In the genomic region with DNA sequence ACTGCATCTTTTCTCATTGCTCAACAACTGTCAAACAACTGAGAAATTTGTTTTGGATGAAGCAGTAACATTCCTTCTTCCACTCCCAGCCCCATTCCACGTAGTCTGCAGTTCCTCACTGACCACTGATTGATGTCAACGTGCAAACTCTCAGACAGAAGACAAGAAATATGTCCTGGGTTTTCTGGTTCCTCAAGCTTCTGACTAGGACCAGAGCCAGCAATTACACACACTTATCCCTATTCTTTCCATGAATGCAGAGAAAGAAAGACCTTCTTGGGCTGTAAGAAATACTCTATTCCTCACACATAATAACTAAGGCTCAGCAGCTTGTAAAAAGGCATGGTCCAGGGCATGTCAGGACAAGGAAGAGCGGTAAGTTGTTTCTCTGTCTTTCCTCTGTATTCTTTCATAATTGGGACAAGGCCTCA, we compare ENCODE assay signal across 21 cellular contexts.
DNase-seq lines count a peak whose midpoint lies in the region; FAIRE-seq and TF ChIP-seq lines count a peak whose summit lies in the region.
"Had no signal": no experiment of that assay in that cellular context is flagged by ENCODE, and none has a peak within 500 bp of the region (broad histone marks: within the 10 kb centered on the region; RNA-seq: fewer than 3 reads in every experiment).

No MANE protein-coding gene starts in this region.

- H3K9ac ChIP-seq in keratinocyte (ENCODE audit: control insufficient read depth, extremely low read depth, insufficient read depth, low read length), result no peak overlapping the region

- H3K27ac ChIP-seq in keratinocyte (ENCODE audit: control insufficient read depth, insufficient read depth, low read length), result no peak overlapping the region
- no peak overlapping the region for H3K27ac ChIP-seq in A673 (ENCODE audit: low read depth, low read length, poor library complexity, severe bottlenecking)
- H3K27ac ChIP-seq: gastrocnemius medialis, vagina had no signal

- FAIRE-seq in keratinocyte (lab: Jason Lieb, UNC), result peak; percentile 66
- FAIRE-seq: small intestine had no signal

- H3K9me3 ChIP-seq in keratinocyte (ENCODE audit: control insufficient read depth, low read depth, low read length) (peaks cover 2% of the 10 kb centered on the region), A673 (ENCODE audit: low read depth, low read length, poor library complexity, severe bottlenecking) (no peaks in the 10 kb centered on the region)
- H3K9me3 ChIP-seq: gastrocnemius medialis, vagina had no signal

- intact Hi-C loops in A673 (cut with micrococcal nuclease; ENCODE audit: unreplicated experiment), result no loop called here

- H3K36me3 ChIP-seq in keratinocyte (ENCODE audit: control insufficient read depth in 2 of 2, extremely low read depth in 1 of 2, insufficient read depth in 2 of 2, low read length in 2 of 2) (no peaks in the 10 kb centered on the region), A673 (ENCODE audit: insufficient read depth, low read length, poor library complexity, severe bottlenecking) (no peaks in the 10 kb centered on the region)
- H3K36me3 ChIP-seq: gastrocnemius medialis, vagina had no signal

- POLR2A ChIA-PET in A673 (lab: Charles Lee; ENCODE audit: low non-redundant PET), result no interaction called here

- H3K27me3 ChIP-seq in keratinocyte (ENCODE audit: control insufficient read depth, extremely low read depth, insufficient read depth, low read length), result no peaks in the 10 kb centered on the region
- H3K27me3 ChIP-seq in A673 (replicated peaks; ENCODE audit: insufficient read depth, low read depth, low read length, poor library complexity), result no peaks in the 10 kb centered on the region
- H3K27me3 ChIP-seq: gastrocnemius medialis, vagina had no signal

- peak overlapping the region; percentile 27 for H3K4me2 ChIP-seq in keratinocyte (ENCODE audit: control insufficient read depth, extremely low read depth, insufficient read depth, low read depth, low read length)

- BruUV-seq in A673 (replicated peaks; lab: Mats Ljungman, UMichigan), result no TSS peak

- no peak overlapping the region for H3K4me3 ChIP-seq in AG09309 (ENCODE audit: control insufficient read depth, low read depth, low read length)
- peak overlapping the region in 1 of 3 experiments; percentile 5 for H3K4me3 ChIP-seq in keratinocyte (ENCODE audit: control insufficient read depth in 2 of 3, extremely low read depth in 1 of 3, insufficient read depth in 2 of 3, low read depth in 1 of 3, low read length in 3 of 3)
- no peak overlapping the region for H3K4me3 ChIP-seq in A673 (ENCODE audit: low read depth, low read length, poor library complexity, severe bottlenecking)
- H3K4me3 ChIP-seq: gastrocnemius medialis, vagina had no signal

- H3K4me1 ChIP-seq in keratinocyte (ENCODE audit: control insufficient read depth, extremely low read depth, insufficient read depth, low read length) (peaks cover 5% of the 10 kb centered on the region), A673 (ENCODE audit: insufficient read depth, low read length, poor library complexity, severe bottlenecking) (peaks cover 7% of the 10 kb centered on the region)
- H3K4me1 ChIP-seq: gastrocnemius medialis had no signal

- peak; percentile 66 for DNase-seq in AG09309 (ENCODE audit: low read depth)
- peak; percentile 27 for DNase-seq in M059J (ENCODE audit: low read depth)
- peak; percentile 80 for DNase-seq in dedifferentiated amniotic fluid mesenchymal stem cell (ENCODE audit: extremely low spot score)
- no peak for DNase-seq in keratinocyte (ENCODE audit: low read depth, low spot score)
- no peak for DNase-seq in GM10266 (ENCODE audit: extremely low spot score)
- no peak for DNase-seq in A673 (ENCODE audit: low spot score)
- DNase-seq in HUDEP-2 (lab: John Stamatoyannopoulos, UW; ENCODE audit: unreplicated experiment in 76 of 76), result no peak
- DNase-seq in activated naive CD4-positive, alpha-beta T cell treated with Interleukin-2 at 50 U/mL for 16 hours, result no peak
- DNase-seq: activated CD4-positive, alpha-beta T cell treated with anti-CD3 and anti-CD28 coated beads, Interleukin-2, amount 50 U/mL, for 4 hours; activated gamma-delta T cell treated with Interleukin-2 at 50 U/mL for 16 hours; CD8-positive, alpha-beta memory T cell; DMS79; gastrocnemius medialis; left cardiac atrium; NCI-H1092; NCI-H2171 treated with DMSO at 0.1 percent for 48 hours; NCI-H774; small intestine; stimulated activated CD4-positive, alpha-beta T cell treated with anti-CD3 and anti-CD28 coated beads, Interleukin-4, amount 100 ng/mL, for 24 hours; T-helper 17 cell had no signal

- TF ChIP-seq CTCF in AG09309 (IDR thresholded peaks at IDR 0.05; ENCODE audit: control insufficient read depth, insufficient read depth, low read depth, low read length, missing control alignments) (no peak), keratinocyte (optimal IDR thresholded peaks at IDR 0.05 in 1 of 3, IDR thresholded peaks at IDR 0.05 in 1 of 3, conservative IDR thresholded peaks at IDR 0.05 in 1 of 3; ENCODE audit: extremely low read depth in 1 of 3, insufficient read depth in 2 of 3, low read length in 3 of 3) (no peak), GM10266 (IDR thresholded peaks at IDR 0.05; ENCODE audit: control insufficient read depth, insufficient read depth, low read depth, missing control alignments) (no peak), A673 (conservative IDR thresholded peaks at IDR 0.05; ENCODE audit: low read depth, low read length) (no peak)

- peak overlapping the region; percentile 79 for H2AFZ ChIP-seq in keratinocyte (ENCODE audit: control insufficient read depth, low read length)

- dilution Hi-C loops in keratinocyte (cut with MboI; ENCODE audit: extremely low pct_ligation_motif_present, low sequenced_read_pairs), result no loop called here

- CTCF ChIA-PET in A673 (lab: Charles Lee), result no interaction called here

- H4K20me1 ChIP-seq in keratinocyte (ENCODE audit: control insufficient read depth, extremely low read depth, insufficient read depth, low read length), result no peaks in the 10 kb centered on the region

- no peaks in the 10 kb centered on the region for H3K9me1 ChIP-seq in keratinocyte (ENCODE audit: control insufficient read depth, extremely low read depth, insufficient read depth, low read length)

- no peaks in the 10 kb centered on the region for H3K79me2 ChIP-seq in keratinocyte (ENCODE audit: control insufficient read depth, insufficient read depth, low read length)

Comparison
In these comparisons a context has a peak if more than half of its experiments do, and no peak if none do; other contexts are left out.
1. DNase-seq: peak in AG09309 (single experiment), M059J (single experiment) and dedifferentiated amniotic fluid mesenchymal stem cell (single experiment); none in keratinocyte (single experiment), GM10266 (single experiment), A673 (single experiment), HUDEP-2 (0 of 76) and activated naive CD4-positive, alpha-beta T cell treated with Interleukin-2 at 50 U/mL for 16 hours (single experiment).